Comparison of ENCODE assay signal across 11 cellular contexts in genomic region chr1:54274448-54274847, GRCh38.
DNase-seq lines count a peak whose midpoint lies in the region; ATAC-seq and TF ChIP-seq lines count a peak whose summit lies in the region.
"Had no signal": no experiment of that assay in that cellular context is flagged by ENCODE, and none has a peak within 500 bp of the region (broad histone marks: within the 10 kb centered on the region; RNA-seq: fewer than 3 reads in every experiment).

No MANE protein-coding gene starts in this region.

- no peak overlapping the region for H3K27ac Mint-ChIP-seq in Calu3 (ENCODE audit: unreplicated experiment)
- H3K27ac Mint-ChIP-seq: stimulated activated naive B cell treated with anti-CD40 and anti-IgM and Interleukin-4, amounts not matched to agents 10 μg/mL and 1 μg/mL and 100 μg/mL, for 72 hours had no signal

- BruUV-seq in Calu3 (replicated peaks; lab: Mats Ljungman, UMichigan): no TSS peak

- peak; percentile 32 for DNase-seq in Calu3
- no peak for DNase-seq in Peyer's patch
- no peak for DNase-seq in heart right ventricle
- DNase-seq in retinal pigment epithelial cell (ENCODE audit: low read depth): no peak
- no peak for DNase-seq in epidermal melanocyte (ENCODE audit: insufficient read length, low spot score)
- DNase-seq in GM10266 (ENCODE audit: extremely low spot score): no peak
- DNase-seq: activated gamma-delta T cell treated with Interleukin-2 at 50 U/mL for 16 hours; NCI-H1105 treated with DMSO at 0.1 percent for 48 hours; stimulated activated naive B cell treated with anti-CD40 and anti-IgM and Interleukin-4, amounts not matched to agents 10 μg/mL and 1 μg/mL and 100 μg/mL, for 72 hours had no signal

- no peak for TF ChIP-seq CTCF in Calu3 (IDR thresholded peaks at IDR 0.05; ENCODE audit: unreplicated experiment)
- no peak for TF ChIP-seq CTCF in Peyer's patch (IDR thresholded peaks at IDR 0.05)
- TF ChIP-seq CTCF in heart right ventricle (IDR thresholded peaks at IDR 0.05): peak in 3 of 9 donors; percentile 28 to 34 (median 32)
- TF ChIP-seq CTCF in retinal pigment epithelial cell (conservative IDR thresholded peaks at IDR 0.05; ENCODE audit: low read depth, low read length): peak; percentile 33
- no peak for TF ChIP-seq CTCF in GM10266 (IDR thresholded peaks at IDR 0.05; ENCODE audit: control insufficient read depth, insufficient read depth, low read depth, missing control alignments)

- 69 to 71% methylated on average over 8 of the region's 8 CpGs for WGBS in heart right ventricle, 2 donors

- H3K36me3 Mint-ChIP-seq in Calu3 (ENCODE audit: insufficient read depth, unreplicated experiment): no peaks in the 10 kb centered on the region

- H3K4me3 Mint-ChIP-seq in Calu3 (ENCODE audit: low read depth, unreplicated experiment): no peak overlapping the region
- H3K4me3 Mint-ChIP-seq: stimulated activated naive B cell treated with anti-CD40 and anti-IgM and Interleukin-4, amounts not matched to agents 10 μg/mL and 1 μg/mL and 100 μg/mL, for 72 hours had no signal

- no peak for TF ChIP-seq POLR2A in Peyer's patch (IDR thresholded peaks at IDR 0.05)

- ATAC-seq in heart right ventricle (peak in 6 of 8 donors; percentile 24 to 55 (median 36)), GM21447 (IDR thresholded peaks at IDR 0.05; ENCODE audit: unreplicated experiment) (no peak), HG03521 (IDR thresholded peaks at IDR 0.05; ENCODE audit: unreplicated experiment) (no peak)
- ATAC-seq: stimulated activated naive B cell treated with anti-CD40 and anti-IgM and Interleukin-4, amounts not matched to agents 10 μg/mL and 1 μg/mL and 100 μg/mL, for 72 hours had no signal

- H3K9me3 Mint-ChIP-seq in Calu3 (ENCODE audit: low read depth, unreplicated experiment): no peaks in the 10 kb centered on the region
- H3K9me3 Mint-ChIP-seq: stimulated activated naive B cell treated with anti-CD40 and anti-IgM and Interleukin-4, amounts not matched to agents 10 μg/mL and 1 μg/mL and 100 μg/mL, for 72 hours had no signal

- CTCF ChIA-PET in Calu3 (lab: Charles Lee): interaction anchor here (0.5 to 1.5 kb wide), 2 partner anchors 24 to 39 kb away, joined by 3 to 4 read pairs; no protein-coding TSS in a partner anchor

- H3K36me3 ChIP-seq in Peyer's patch (peaks cover 0 to 6% (median 0%) of the 10 kb centered on the region in 3 donors), heart right ventricle (no peaks in the 10 kb centered on the region)

- intact Hi-C loops in Calu3 (cut with micrococcal nuclease; ENCODE audit: unreplicated experiment) (loop anchor here (1.0 kb wide), 1 partner anchor 215 kb away; no protein-coding TSS in a partner anchor), heart right ventricle (cut with DNase I) (loop anchor here in 5 of 10 donors (2.0 to 10.0 kb wide), 4 partner anchors 57 to 132 kb away; partner anchors contain the start of gene SSBP3 (in 3 of the 5))

- H3K27me3 Mint-ChIP-seq in Calu3 (ENCODE audit: unreplicated experiment): no peaks in the 10 kb centered on the region
- H3K27me3 Mint-ChIP-seq: stimulated activated naive B cell treated with anti-CD40 and anti-IgM and Interleukin-4, amounts not matched to agents 10 μg/mL and 1 μg/mL and 100 μg/mL, for 72 hours had no signal

- H3K4me1 Mint-ChIP-seq in Calu3 (ENCODE audit: low read depth, unreplicated experiment): peaks cover 11% of the 10 kb centered on the region
- H3K4me1 Mint-ChIP-seq: stimulated activated naive B cell treated with anti-CD40 and anti-IgM and Interleukin-4, amounts not matched to agents 10 μg/mL and 1 μg/mL and 100 μg/mL, for 72 hours had no signal

- H3K27ac ChIP-seq in Peyer's patch (peak overlapping the region; percentile 67 to 86 (median 78)), heart right ventricle (peak overlapping the region; percentile 73 to 91 (median 88))

- no peak overlapping the region for H3K4me3 ChIP-seq in Peyer's patch
- no peak overlapping the region for H3K4me3 ChIP-seq in heart right ventricle
- H3K4me3 ChIP-seq in retinal pigment epithelial cell (ENCODE audit: low read length): no peak overlapping the region

- H3K9me3 ChIP-seq in Peyer's patch (no peaks in the 10 kb centered on the region), heart right ventricle (no peaks in the 10 kb centered on the region)

- H3K4me1 ChIP-seq in Peyer's patch (peaks cover 0 to 70% (median 22%) of the 10 kb centered on the region in 4 donors), heart right ventricle (peaks cover 52 to 89% (median 74%) of the 10 kb centered on the region in 9 donors)

- H3K27me3 ChIP-seq in Peyer's patch: no peaks in the 10 kb centered on the region
- no peaks in the 10 kb centered on the region for H3K27me3 ChIP-seq in heart right ventricle

Comparison
In these comparisons a context has a peak if more than half of its experiments do, and no peak if none do; other contexts are left out.
1. ATAC-seq: peak in heart right ventricle (6 of 8); none in GM21447 (single experiment) and HG03521 (single experiment).